8 cellular contexts compared by ENCODE assay signal in genomic region chr17:16438557-16439302, GRCh38. TPM values are rescaled to one million over a fixed set of nuclear protein-coding genes. Genes with fewer than 3 reads are reported as not detected.
DNase-seq lines count a peak whose midpoint lies in the region; ATAC-seq, FAIRE-seq and TF ChIP-seq lines count a peak whose summit lies in the region.

No MANE protein-coding gene starts in this region.

- peaks cover 53% of the 10 kb centered on the region for H3K4me1 ChIP-seq in vagina

- in situ Hi-C loops in astrocyte of the cerebellum (cut with HindIII; ENCODE audit: low sequenced_read_pairs), result no loop called here

- peaks cover 0 to 30% of the 10 kb centered on the region in 2 donors for H3K36me3 ChIP-seq in vagina

- DNase-seq in GM18507 (ENCODE audit: extremely low spot score, insufficient read length, low read depth) (peak; percentile 97), NCI-H1930 (lab: John Stamatoyannopoulos, UW) (peak; percentile 97 to 98), T-helper 22 cell (ENCODE audit: low read depth) (peak; percentile 93), astrocyte of the cerebellum (ENCODE audit: low read depth) (peak; percentile 99), hepatic stellate cell (ENCODE audit: low spot score) (peak; percentile 100), putamen (ENCODE audit: low spot score) (peak; percentile 99), vagina (ENCODE audit: extremely low spot score in 2 of 2) (peak in 1 of 2 donors; percentile 99)

- peak overlapping the region; percentile 94 for H3K27ac ChIP-seq in vagina

- peak; percentile 96 for FAIRE-seq in GM18507 (lab: Jason Lieb, UNC)

- no peak for TF ChIP-seq CTCF in astrocyte of the cerebellum (IDR thresholded peaks at IDR 0.05; ENCODE audit: low read depth, low read length, missing control alignments)
- TF ChIP-seq CTCF in vagina (IDR thresholded peaks at IDR 0.05), result peak in 1 of 3 experiments; percentile 20

- peak overlapping the region; percentile 72 for H3K4me3 ChIP-seq in astrocyte of the cerebellum (ENCODE audit: low read depth, low read length)
- peak overlapping the region; percentile 74 to 95 for H3K4me3 ChIP-seq in vagina

- peak; percentile 74 for ATAC-seq in HG02973 (IDR thresholded peaks at IDR 0.05; ENCODE audit: unreplicated experiment)

- intact Hi-C loops in vagina (cut with DNase I), result loop anchor here (10.0 kb wide), 1 partner anchor 154 kb away; no protein-coding TSS in a partner anchor

- H3K9me3 ChIP-seq in vagina, result no peaks in the 10 kb centered on the region

- TF ChIP-seq POLR2A in vagina (IDR thresholded peaks at IDR 0.05), result peak in 1 of 2 donors; percentile 58

- no peaks in the 10 kb centered on the region for H3K27me3 ChIP-seq in vagina

RNA-seq across cellular contexts. Expression of gene TRPV2, which starts 23.4 kb away (rescaled TPM):
- total RNA-seq in vagina, result 22.3 TPM

RNA-seq across cellular contexts. Expression of gene LRRC75A, which starts 53.3 kb away (rescaled TPM):
- 1.7 TPM for total RNA-seq in vagina

RNA-seq across cellular contexts. Expression of gene UBB, which starts 57.8 kb away (rescaled TPM):
- total RNA-seq in vagina, result 625 TPM
